In the genomic region with DNA sequence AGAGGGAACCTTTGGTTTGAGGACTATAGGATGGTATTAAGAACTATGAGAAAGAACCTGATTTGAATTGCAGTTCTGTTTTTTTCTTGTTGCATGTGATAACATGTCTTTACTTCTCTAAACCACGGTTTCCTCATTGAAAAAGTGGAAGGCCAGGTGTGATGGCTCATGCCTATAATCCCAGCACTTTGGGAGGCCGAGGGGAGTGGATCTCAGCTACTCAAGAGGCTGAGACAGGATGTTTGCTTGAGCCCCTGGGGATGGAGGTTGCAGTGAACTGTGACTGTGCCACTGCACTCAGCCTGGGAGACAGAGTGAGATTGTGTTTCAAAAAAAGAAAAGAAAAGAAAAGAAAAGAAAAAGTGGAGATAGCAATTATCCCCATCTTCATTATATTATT, we compare ENCODE assay signal across 17 cellular contexts. TPM values are rescaled to one million over a fixed set of nuclear protein-coding genes. Genes with fewer than 3 reads are reported as not detected.
A peak's percentile ranks its signal among the peaks of the same experiment; 100 is the strongest.
DNase-seq lines count a peak whose midpoint lies in the region; ATAC-seq and TF ChIP-seq lines count a peak whose summit lies in the region.
"Had no signal": no experiment of that assay in that cellular context is flagged by ENCODE, and none has a peak within 500 bp of the region (broad histone marks: within the 10 kb centered on the region; RNA-seq: fewer than 3 reads in every experiment).

No MANE protein-coding gene starts in this region.

- no peaks in the 10 kb centered on the region for H3K27me3 ChIP-seq in CD4-positive, alpha-beta T cell (ENCODE audit: control insufficient read depth, insufficient read depth, low read length)
- H3K27me3 ChIP-seq in colonic mucosa, result no peaks in the 10 kb centered on the region
- H3K27me3 ChIP-seq: Peyer's patch, tibial artery had no signal

- DNase-seq in NCI-H1417 (lab: John Stamatoyannopoulos, UW), result peak; percentile 13 to 58 (median 57)
- no peak for DNase-seq in NCI-H1417 treated with DMSO at 0.1 percent for 48 hours (lab: John Stamatoyannopoulos, UW)
- peak; percentile 61 for DNase-seq in NCI-H748 treated with DMSO at 0.1 percent for 48 hours (lab: John Stamatoyannopoulos, UW)
- DNase-seq in left kidney (ENCODE audit: low read depth, low spot score), result peak; percentile 49
- no peak for DNase-seq in CD4-positive, alpha-beta T cell
- no peak for DNase-seq in CD1c-positive myeloid dendritic cell (ENCODE audit: extremely low spot score)
- no peak for DNase-seq in colonic mucosa
- DNase-seq: 8988T; activated CD4-positive, alpha-beta T cell treated with anti-CD3 and anti-CD28 coated beads, Interleukin-2, amount 50 U/mL, for 1 hour; mucosa of descending colon; NCI-H2171; Peyer's patch; stimulated activated CD4-positive, alpha-beta T cell treated with anti-CD3 and anti-CD28 coated beads, Interleukin-1b, Interleukin-23, amount 100 ng/mL, for 48 hours; stimulated activated CD8-positive, alpha-beta memory T cell treated with anti-CD3 and anti-CD28 coated beads, Interleukin-4, amount 100 ng/mL, for 48 hours; tibial artery had no signal

- no peaks in the 10 kb centered on the region for H3K9me3 Mint-ChIP-seq in CD4-positive, alpha-beta T cell
- H3K9me3 Mint-ChIP-seq: activated T-helper 1 cell treated with anti-CD3 and anti-CD28 coated beads, Interleukin-12 subunit alpha, Interleukin-12 subunit beta, Interleukin-2, Interleukin-4 antibody, amounts not matched to agents 30 ng/mL and 10 ng/mL and 1 ng/mL, durations not matched to agents 14 hours and 24 hours and 36 hours had no signal

- H3K4me1 ChIP-seq in colonic mucosa, result no peaks in the 10 kb centered on the region
- H3K4me1 ChIP-seq: Peyer's patch, tibial artery had no signal

- H3K4me3 ChIP-seq in colonic mucosa, result no peak overlapping the region
- H3K4me3 ChIP-seq: mucosa of descending colon, Peyer's patch, tibial artery had no signal

- H3K4me3 Mint-ChIP-seq in CD4-positive, alpha-beta T cell, result no peak overlapping the region
- H3K4me3 Mint-ChIP-seq: activated T-helper 1 cell treated with anti-CD3 and anti-CD28 coated beads, Interleukin-12 subunit alpha, Interleukin-12 subunit beta, Interleukin-2, Interleukin-4 antibody, amounts not matched to agents 30 ng/mL and 10 ng/mL and 1 ng/mL, durations not matched to agents 14 hours and 24 hours and 36 hours had no signal

- no peak overlapping the region for H3K9ac ChIP-seq in colonic mucosa (ENCODE audit: low read depth in 2 of 2, low read length in 2 of 2)

- no peaks in the 10 kb centered on the region for H3K27me3 Mint-ChIP-seq in CD4-positive, alpha-beta T cell

- H3K4me1 Mint-ChIP-seq in CD4-positive, alpha-beta T cell (ENCODE audit: low read depth), result no peaks in the 10 kb centered on the region

- H3K27ac Mint-ChIP-seq in CD4-positive, alpha-beta T cell, result no peak overlapping the region
- H3K27ac Mint-ChIP-seq: activated T-helper 1 cell treated with anti-CD3 and anti-CD28 coated beads, Interleukin-12 subunit alpha, Interleukin-12 subunit beta, Interleukin-2, Interleukin-4 antibody, amounts not matched to agents 30 ng/mL and 10 ng/mL and 1 ng/mL, durations not matched to agents 14 hours and 24 hours and 36 hours had no signal

- TF ChIP-seq CTCF in CD4-positive, alpha-beta T cell (IDR thresholded peaks at IDR 0.05), result no peak
- no peak for TF ChIP-seq CTCF in colonic mucosa (IDR thresholded peaks at IDR 0.05)

- H3K36me3 Mint-ChIP-seq in CD4-positive, alpha-beta T cell (ENCODE audit: low read depth), result no peaks in the 10 kb centered on the region

- POLR2A ChIA-PET in CD4-positive, alpha-beta T cell (lab: Charles Lee), result no interaction called here

- H3K9me3 ChIP-seq in CD4-positive, alpha-beta T cell (ENCODE audit: control insufficient read depth, low read length), result no peaks in the 10 kb centered on the region
- H3K9me3 ChIP-seq in colonic mucosa, result no peaks in the 10 kb centered on the region
- H3K9me3 ChIP-seq: mucosa of descending colon, Peyer's patch, tibial artery had no signal

- no peak overlapping the region for H3K27ac ChIP-seq in CD4-positive, alpha-beta T cell (ENCODE audit: low read depth, low read length)
- H3K27ac ChIP-seq in colonic mucosa, result no peak overlapping the region
- H3K27ac ChIP-seq: Peyer's patch, tibial artery had no signal

- H3K36me3 ChIP-seq in colonic mucosa, result no peaks in the 10 kb centered on the region
- H3K36me3 ChIP-seq: Peyer's patch, tibial artery had no signal

- intact Hi-C loops in CD4-positive, alpha-beta T cell (cut with DNase I, micrococcal nuclease), result no loop called here
- intact Hi-C loops in colonic mucosa (cut with DNase I), result no loop called here

- ATAC-seq in HG03354 (IDR thresholded peaks at IDR 0.05; ENCODE audit: poor library complexity, severe bottlenecking, unreplicated experiment), result peak; percentile 62
- ATAC-seq in CD4-positive, alpha-beta T cell (ENCODE audit: poor library complexity), result no peak
- ATAC-seq: mucosa of descending colon had no signal

- CTCF ChIA-PET in CD4-positive, alpha-beta T cell (lab: Charles Lee), result no interaction called here

RNA-seq across cellular contexts. Expression of gene SCN9A, which starts 32.3 kb away (rescaled TPM):
- under 1 TPM; 0.14 to 0.17 TPM for total RNA-seq in CD4-positive, alpha-beta T cell
- total RNA-seq in colonic mucosa, result 10 to 100 TPM in 1 of 2 donors, 1 to 10 TPM in 1; 6.4 to 12.0 TPM

Comparison
In these comparisons a context has a peak if more than half of its experiments do, and no peak if none do; other contexts are left out.
1. DNase-seq: peak in NCI-H1417 (3 of 3), NCI-H748 treated with DMSO at 0.1 percent for 48 hours (single experiment) and left kidney (single experiment); none in NCI-H1417 treated with DMSO at 0.1 percent for 48 hours (single experiment), CD4-positive, alpha-beta T cell (0 of 10), CD1c-positive myeloid dendritic cell (single experiment) and colonic mucosa (single experiment).
2. RNA of gene SCN9A, which starts 32.3 kb away (total RNA-seq): 6.4 to 12.0 TPM in colonic mucosa; 0.14 to 0.17 TPM in CD4-positive, alpha-beta T cell; every median in the first group is over 4 times any median in the second.